12 cellular contexts compared by ENCODE assay signal in the genomic region with DNA sequence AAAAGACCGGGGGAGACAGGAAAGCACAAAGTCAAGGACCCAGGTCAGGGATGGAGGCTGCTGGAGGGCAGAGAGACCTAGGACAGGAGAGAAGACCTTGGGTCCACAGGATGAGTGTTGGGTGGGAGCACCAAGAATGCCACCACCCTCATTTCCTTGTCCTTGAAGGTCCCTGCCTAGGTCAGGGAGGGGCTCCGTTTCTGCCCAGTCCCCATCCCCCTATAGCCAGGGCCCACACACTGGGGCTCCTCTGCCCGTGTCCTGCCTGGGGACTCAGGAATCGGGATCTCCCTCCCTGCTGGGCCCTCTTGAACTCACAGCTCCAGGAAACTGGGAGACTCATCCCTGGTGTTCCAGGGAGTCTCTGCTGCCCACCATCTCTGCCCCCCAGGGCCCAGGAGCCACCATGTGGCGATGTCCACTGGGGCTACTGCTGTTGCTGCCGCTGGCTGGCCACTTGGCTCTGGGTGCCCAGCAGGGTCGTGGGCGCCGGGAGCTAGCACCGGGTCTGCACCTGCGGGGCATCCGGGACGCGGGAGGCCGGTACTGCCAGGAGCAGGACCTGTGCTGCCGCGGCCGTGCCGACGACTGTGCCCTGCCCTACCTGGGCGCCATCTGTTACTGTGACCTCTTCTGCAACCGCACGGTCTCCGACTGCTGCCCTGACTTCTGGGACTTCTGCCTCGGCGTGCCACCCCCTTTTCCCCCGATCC. TPM values are rescaled to one million over a fixed set of nuclear protein-coding genes. Genes with fewer than 3 reads are reported as not detected.
DNase-seq lines count a peak whose midpoint lies in the region; ATAC-seq, FAIRE-seq and TF ChIP-seq lines count a peak whose summit lies in the region.
"Had no signal": no experiment of that assay in that cellular context is flagged by ENCODE, and none has a peak within 500 bp of the region (broad histone marks: within the 10 kb centered on the region; RNA-seq: fewer than 3 reads in every experiment).

No MANE protein-coding gene starts in this region.

- FAIRE-seq in HTR-8/SVneo (lab: Jason Lieb, UNC) = no peak

- peaks cover 8% of the 10 kb centered on the region for H3F3A ChIP-seq in SK-N-SH (replicated peaks; ENCODE audit: insufficient read depth)

- H3K79me2 ChIP-seq in osteoblast (ENCODE audit: insufficient read depth, low read length) (peaks cover 12% of the 10 kb centered on the region), SK-N-SH (ENCODE audit: insufficient read depth) (no peaks in the 10 kb centered on the region)

- ATAC-seq in foreskin keratinocyte (no peak), HG03196 (IDR thresholded peaks at IDR 0.05; ENCODE audit: unreplicated experiment) (no peak)
- ATAC-seq: activated CD4-positive, alpha-beta T cell treated with anti-CD3 and anti-CD28 coated beads for 36 hours had no signal

- H3K36me3 ChIP-seq in SJSA1 = no peaks in the 10 kb centered on the region
- no peaks in the 10 kb centered on the region for H3K36me3 ChIP-seq in osteoblast (ENCODE audit: insufficient read depth, low read length)
- no peaks in the 10 kb centered on the region for H3K36me3 ChIP-seq in SK-N-SH (replicated peaks in 1 of 2; ENCODE audit: control insufficient read depth in 1 of 2, insufficient read depth in 2 of 2, low read length in 1 of 2)
- H3K36me3 ChIP-seq: cardiac muscle cell had no signal

- H3K27me3 ChIP-seq in SJSA1 (replicated peaks) = no peaks in the 10 kb centered on the region
- no peaks in the 10 kb centered on the region for H3K27me3 ChIP-seq in foreskin keratinocyte
- H3K27me3 ChIP-seq in osteoblast (ENCODE audit: insufficient read depth, low read length) = no peaks in the 10 kb centered on the region
- H3K27me3 ChIP-seq in SK-N-SH (ENCODE audit: insufficient read depth) = no peaks in the 10 kb centered on the region
- H3K27me3 ChIP-seq: cardiac muscle cell had no signal

- TF ChIP-seq CTCF in 22Rv1 (IDR thresholded peaks at IDR 0.05) (no peak), foreskin keratinocyte (conservative IDR thresholded peaks at IDR 0.05) (no peak), osteoblast (IDR thresholded peaks at IDR 0.05; ENCODE audit: extremely low read depth, low read depth, low read length) (no peak), SK-N-SH (IDR thresholded peaks at IDR 0.05) (no peak)

- POLR2A ChIA-PET in SK-N-SH (lab: Yijun Ruan, JAX) = no interaction called here

- H2AFZ ChIP-seq in osteoblast (ENCODE audit: low read length) (peak overlapping the region; percentile 59), SK-N-SH (ENCODE audit: low read depth) (no peak overlapping the region)

- H4K20me1 ChIP-seq in osteoblast (ENCODE audit: insufficient read depth, low read length) (no peaks in the 10 kb centered on the region), SK-N-SH (ENCODE audit: insufficient read depth) (no peaks in the 10 kb centered on the region)

- H3K9me2 ChIP-seq in SK-N-SH = no peaks in the 10 kb centered on the region

- CTCF ChIA-PET in SK-N-SH (lab: Yijun Ruan, JAX) = interaction anchor here (0.6 to 3.3 kb wide), 8 partner anchors 11 to 154 kb away, joined by 3 to 15 read pairs (median 4); no protein-coding TSS in a partner anchor

- no peak for TF ChIP-seq RAD21 in SK-N-SH (IDR thresholded peaks at IDR 0.05; ENCODE audit: low read length)

- WGBS in SK-N-SH (ENCODE audit: low lambda C conversion rate) = 97% methylated on average over 13 of the region's 27 CpGs

- peak overlapping the region; percentile 90 for H3K4me2 ChIP-seq in osteoblast (ENCODE audit: insufficient read depth, low read length)
- H3K4me2 ChIP-seq in SK-N-SH = no peak overlapping the region

- H3K4me1 ChIP-seq in SJSA1 (replicated peaks) = peaks cover 61% of the 10 kb centered on the region
- H3K4me1 ChIP-seq in foreskin keratinocyte = peaks cover 52% of the 10 kb centered on the region
- peaks cover 70% of the 10 kb centered on the region for H3K4me1 ChIP-seq in osteoblast (ENCODE audit: insufficient read depth, low read length)
- peaks cover 14 to 17% of the 10 kb centered on the region in 2 experiments; a peak in 3 of 4 replicates for H3K4me1 ChIP-seq in SK-N-SH (ENCODE audit: control insufficient read depth in 1 of 2, insufficient read depth in 2 of 2, low read depth in 1 of 2, low read length in 1 of 2)

- no peaks in the 10 kb centered on the region for H3K9me3 ChIP-seq in SJSA1 (replicated peaks)
- no peaks in the 10 kb centered on the region for H3K9me3 ChIP-seq in osteoblast (ENCODE audit: low read depth, low read length)
- H3K9me3 ChIP-seq in SK-N-SH = no peaks in the 10 kb centered on the region

- no peak for TF ChIP-seq EP300 in SK-N-SH (IDR thresholded peaks at IDR 0.05; ENCODE audit: borderline replicate concordance in 1 of 2, low read depth in 1 of 2, low read length in 1 of 2)

- H3K4me3 ChIP-seq in SJSA1 (peak overlapping the region; percentile 31), osteoblast (ENCODE audit: insufficient read depth, low read length) (peak overlapping the region; percentile 79), SK-N-SH (ENCODE audit: low read depth in 2 of 2, low read length in 1 of 2) (no peak overlapping the region)
- H3K4me3 ChIP-seq: cardiac muscle cell had no signal

- peak overlapping the region; percentile 79 for H3K27ac ChIP-seq in 22Rv1
- H3K27ac ChIP-seq in SJSA1 = peak overlapping the region; percentile 15
- H3K27ac ChIP-seq in foreskin keratinocyte = peak overlapping the region; percentile 35
- H3K27ac ChIP-seq in osteoblast (ENCODE audit: low read depth, low read length) = peak overlapping the region; percentile 51
- H3K27ac ChIP-seq in SK-N-SH (ENCODE audit: low read depth in 2 of 2, low read length in 1 of 2) = no peak overlapping the region
- H3K27ac ChIP-seq: cardiac muscle cell had no signal

- no peak overlapping the region for H3K9ac ChIP-seq in SK-N-SH

- DNase-seq in SJSA1 (ENCODE audit: low read depth in 1 of 2, low spot score in 2 of 2) (peak in 1 of 2 experiments; percentile 41), foreskin keratinocyte (peak in 1 of 2 donors; percentile 17), osteoblast (ENCODE audit: insufficient read length, low spot score, missing footprints) (peak; percentile 76), SK-N-SH (no peak), HTR-8/SVneo (ENCODE audit: insufficient read length, low spot score) (no peak), NCI-H524 treated with DMSO at 0.1 percent for 48 hours (lab: John Stamatoyannopoulos, UW) (no peak)
- DNase-seq: activated CD4-positive, alpha-beta T cell treated with anti-CD3 and anti-CD28 coated beads for 36 hours had no signal

TF ChIP-seq in SK-N-SH, 30 proteins besides CTCF, POLR2A, EP300 and RAD21:
- TF ChIP-seq PBX3 (IDR thresholded peaks at IDR 0.05) = no peak

RNA-seq across cellular contexts. Expression of gene TINAGL1, which starts 0.6 kb away (rescaled TPM):
- 14.9 and 25.9 TPM in 2 replicates for total RNA-seq in SJSA1 (2014; rRNA removed; shearing (Covaris generic))
- total RNA-seq in foreskin keratinocyte (167 and 194 TPM in 2 replicates), osteoblast (31.5 and 50.3 TPM in 2 replicates)
- polyA plus RNA-seq in foreskin keratinocyte (153 and 177 TPM in 2 replicates), SK-N-SH (2012; rRNA removed) (0.23 TPM in 1 of 2 replicates, not detected in the other)
- 0.01 and 0.03 TPM in 2 replicates for polyA plus RNA-seq in SK-N-SH (2012; cell fraction: cytosol; rRNA removed)
- 0.07 and 0.10 TPM in 2 replicates for polyA plus RNA-seq in SK-N-SH (2012; cell fraction: nucleus; rRNA removed)
- total RNA-seq: activated CD4-positive, alpha-beta T cell treated with anti-CD3 and anti-CD28 coated beads for 36 hours had no signal
- polyA plus RNA-seq: CD14-positive monocyte had no signal

RNA-seq across cellular contexts. Expression of gene HCRTR1, which starts 40.6 kb away (rescaled TPM):
- total RNA-seq in SJSA1 (2014; rRNA removed; shearing (Covaris generic)) = not detected in 2 replicates
- total RNA-seq in foreskin keratinocyte (not detected in 2 replicates), osteoblast (not detected in 2 replicates)
- polyA plus RNA-seq in foreskin keratinocyte (not detected in 2 replicates), SK-N-SH (2012; rRNA removed) (0.03 TPM in 1 of 2 replicates, not detected in the other)
- 0.05 TPM in 1 of 2 replicates, not detected in the other for polyA plus RNA-seq in SK-N-SH (2012; cell fraction: cytosol; rRNA removed)
- 0.06 TPM in 1 of 2 replicates, not detected in the other for polyA plus RNA-seq in SK-N-SH (2012; cell fraction: nucleus; rRNA removed)
- total RNA-seq: activated CD4-positive, alpha-beta T cell treated with anti-CD3 and anti-CD28 coated beads for 36 hours; cardiac muscle cell; OCI-LY7 had no signal
- polyA plus RNA-seq: cardiac muscle cell, CD14-positive monocyte had no signal

Comparison
In these comparisons a context has a peak if more than half of its experiments do, and no peak if none do; other contexts are left out.
1. H3K27ac ChIP-seq: peak in 22Rv1 (single experiment), SJSA1 (single experiment), foreskin keratinocyte (single experiment) and osteoblast (single experiment); none in SK-N-SH (0 of 2).
2. H3K4me3 ChIP-seq: peak in SJSA1 (single experiment) and osteoblast (single experiment); none in SK-N-SH (0 of 2).